15 cellular contexts compared by ENCODE assay signal in the genomic region with DNA sequence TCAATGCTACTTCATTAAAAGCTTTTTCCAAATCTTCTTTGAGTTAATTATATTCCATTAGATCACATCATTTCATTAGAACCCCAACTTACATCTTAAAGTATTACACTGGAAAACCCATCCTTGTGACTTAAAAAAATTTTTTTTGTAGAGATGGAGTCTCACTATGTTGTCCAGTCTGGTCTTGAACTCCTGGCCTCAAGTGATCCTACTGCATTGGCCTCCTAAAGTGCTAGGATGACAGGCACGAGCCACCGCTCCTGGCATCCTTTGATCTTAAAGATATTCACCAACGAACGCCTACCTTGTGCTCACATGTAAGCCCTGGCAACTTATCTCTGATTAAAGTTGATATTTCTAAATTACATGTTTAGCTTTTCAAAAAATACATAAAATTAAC. TPM values are rescaled to one million over a fixed set of nuclear protein-coding genes. Genes with fewer than 3 reads are reported as not detected.
DNase-seq lines count a peak whose midpoint lies in the region; ATAC-seq and TF ChIP-seq lines count a peak whose summit lies in the region.
"Had no signal": no experiment of that assay in that cellular context is flagged by ENCODE, and none has a peak within 500 bp of the region (broad histone marks: within the 10 kb centered on the region; RNA-seq: fewer than 3 reads in every experiment).

No MANE protein-coding gene starts in this region.

- H3K36me3 Mint-ChIP-seq in endothelial cell (ENCODE audit: low read depth, unreplicated experiment) = peaks cover 8% of the 10 kb centered on the region
- H3K36me3 Mint-ChIP-seq in CD4-positive, alpha-beta memory T cell = peaks cover 9 to 26% of the 10 kb centered on the region in 2 donors

- H2AK5ac ChIP-seq in trophoblast cell (ENCODE audit: low read length) = no peak overlapping the region

- no peak overlapping the region for H2BK12ac ChIP-seq in trophoblast cell (ENCODE audit: low read length)

- H3K27ac Mint-ChIP-seq in endothelial cell (ENCODE audit: unreplicated experiment) = peak overlapping the region; percentile 88
- no peak overlapping the region for H3K27ac Mint-ChIP-seq in CD4-positive, alpha-beta memory T cell

- H3K27me3 ChIP-seq in Loucy (ENCODE audit: insufficient read depth, low read length, poor library complexity, severe bottlenecking) (no peaks in the 10 kb centered on the region), trophoblast cell (ENCODE audit: insufficient read depth, low read length) (no peaks in the 10 kb centered on the region)
- no peaks in the 10 kb centered on the region for H3K27me3 ChIP-seq in CD4-positive, alpha-beta memory T cell (ENCODE audit: insufficient read depth, low read length)
- H3K27me3 ChIP-seq: BLaER1 treated with 17β-estradiol and CSF1 and Interleukin-3, amounts not matched to agents 10 nM and 100 nM had no signal

- CTCF ChIA-PET in HEK293 (lab: Yijun Ruan, JAX) = interaction anchor here (0.6 to 5.3 kb wide), 5 partner anchors 9 to 178 kb away, joined by 3 to 31 read pairs (median 3); no protein-coding TSS in a partner anchor
- CTCF ChIA-PET in CD4-positive, alpha-beta memory T cell (lab: Charles Lee; ENCODE audit: partially characterized antibody) = interaction anchor here (3.1 kb wide), 1 partner anchor 30 kb away, joined by 13 read pairs; no protein-coding TSS in a partner anchor

- no peak overlapping the region for H2BK120ac ChIP-seq in trophoblast cell (ENCODE audit: insufficient read depth, low read length, poor library complexity)

- H3K36me3 ChIP-seq in HEK293 (ENCODE audit: control insufficient read depth in 2 of 2, insufficient read depth in 1 of 2, low read length in 2 of 2) (peaks cover 4 to 11% of the 10 kb centered on the region in 2 experiments), Loucy (ENCODE audit: insufficient read depth, low read length) (peaks cover 16% of the 10 kb centered on the region), trophoblast cell (ENCODE audit: control insufficient read depth in 1 of 2, insufficient read depth in 2 of 2, low read length in 2 of 2) (peaks cover 5 to 6% of the 10 kb centered on the region in 2 experiments)
- peaks cover 7% of the 10 kb centered on the region for H3K36me3 ChIP-seq in CD4-positive, alpha-beta memory T cell (ENCODE audit: insufficient read depth, low read length)

- H3K4me3 ChIP-seq in HEK293 (ENCODE audit: low read depth, low read length) = no peak overlapping the region
- H3K4me3 ChIP-seq in Loucy (ENCODE audit: low read length, poor library complexity, severe bottlenecking) = peak overlapping the region; percentile 46
- H3K4me3 ChIP-seq in trophoblast cell (ENCODE audit: low read depth, low read length) = no peak overlapping the region
- no peak overlapping the region for H3K4me3 ChIP-seq in CD4-positive, alpha-beta memory T cell (ENCODE audit: low read length in 2 of 2)
- H3K4me3 ChIP-seq: BLaER1 treated with 17β-estradiol and CSF1 and Interleukin-3, amounts not matched to agents 10 nM and 100 nM; GM12878; HAP-1 had no signal

- no peak overlapping the region for H2AFZ ChIP-seq in Loucy (ENCODE audit: low read length)
- no peak overlapping the region for H2AFZ ChIP-seq in trophoblast cell (ENCODE audit: insufficient read depth, low read length, poor library complexity)

- H3K27ac ChIP-seq in HEK293 (ENCODE audit: extremely low read depth, low read depth, low read length) (no peak overlapping the region), trophoblast cell (ENCODE audit: low read depth, low read length) (no peak overlapping the region)
- H3K27ac ChIP-seq in CD4-positive, alpha-beta memory T cell (ENCODE audit: low read depth, low read length) = no peak overlapping the region
- H3K27ac ChIP-seq: BLaER1 treated with 17β-estradiol and CSF1 and Interleukin-3, amounts not matched to agents 10 nM and 100 nM had no signal

- H4K8ac ChIP-seq in trophoblast cell (ENCODE audit: low read depth, low read length) = no peak overlapping the region

- H2BK5ac ChIP-seq in trophoblast cell (ENCODE audit: low read depth, low read length, poor library complexity) = no peak overlapping the region

- peak overlapping the region; percentile 62 for H3K4me3 Mint-ChIP-seq in endothelial cell (ENCODE audit: unreplicated experiment)
- H3K4me3 Mint-ChIP-seq in CD4-positive, alpha-beta memory T cell = no peak overlapping the region
- H3K4me3 Mint-ChIP-seq: CD4-positive, CD25-positive, alpha-beta regulatory T cell had no signal

- H3K79me2 ChIP-seq in Loucy (ENCODE audit: insufficient read depth, low read length) (peaks cover 94% of the 10 kb centered on the region), trophoblast cell (ENCODE audit: control insufficient read depth, insufficient read depth, low read length, poor library complexity) (peaks cover 21% of the 10 kb centered on the region)

- no peaks in the 10 kb centered on the region for H3K9me3 ChIP-seq in HEK293 (ENCODE audit: control insufficient read depth, insufficient read depth, low read depth, low read length)
- no peaks in the 10 kb centered on the region for H3K9me3 ChIP-seq in Loucy (ENCODE audit: insufficient read depth, low read depth, low read length)
- no peaks in the 10 kb centered on the region for H3K9me3 ChIP-seq in trophoblast cell (ENCODE audit: insufficient read depth, low read depth, low read length)
- H3K9me3 ChIP-seq in CD4-positive, alpha-beta memory T cell (ENCODE audit: control insufficient read depth in 1 of 2, low read length in 2 of 2) = no peaks in the 10 kb centered on the region
- H3K9me3 ChIP-seq: HAP-1 had no signal

- no peak overlapping the region for H3K18ac ChIP-seq in trophoblast cell (ENCODE audit: low read length)

- no peaks in the 10 kb centered on the region for H3K9me2 ChIP-seq in Loucy (replicated peaks; ENCODE audit: low read depth, low read length)

- TF ChIP-seq CTCF in HEK293 (tag by site-specific recombination; IDR thresholded peaks at IDR 0.05) (no peak), Loucy (conservative IDR thresholded peaks at IDR 0.05; ENCODE audit: low read length) (no peak), endothelial cell (IDR thresholded peaks at IDR 0.05; ENCODE audit: unreplicated experiment) (no peak)

- no peak for DNase-seq in endothelial cell (ENCODE audit: low spot score)
- no peak for DNase-seq in trophoblast cell
- DNase-seq in NCI-H748 (lab: John Stamatoyannopoulos, UW; ENCODE audit: unreplicated experiment) = no peak
- no peak for DNase-seq in CD4-positive, alpha-beta memory T cell
- DNase-seq: ACHN; CD4-positive, CD25-positive, alpha-beta regulatory T cell; DMS79 had no signal

- peaks cover 81% of the 10 kb centered on the region for H4K20me1 ChIP-seq in Loucy (ENCODE audit: insufficient read depth, low read length, poor library complexity, severe bottlenecking)

- no peak overlapping the region for H4K12ac ChIP-seq in trophoblast cell (ENCODE audit: low read depth, low read length)

- H3K9me3 Mint-ChIP-seq in endothelial cell (ENCODE audit: unreplicated experiment) = no peaks in the 10 kb centered on the region
- no peaks in the 10 kb centered on the region for H3K9me3 Mint-ChIP-seq in CD4-positive, alpha-beta memory T cell
- H3K9me3 Mint-ChIP-seq: CD4-positive, CD25-positive, alpha-beta regulatory T cell had no signal

- H3K4me1 ChIP-seq in HEK293 (ENCODE audit: control insufficient read depth, insufficient read depth, low read length) = peaks cover 22% of the 10 kb centered on the region
- peaks cover 47% of the 10 kb centered on the region for H3K4me1 ChIP-seq in Loucy (ENCODE audit: insufficient read depth, low read length, poor library complexity, severe bottlenecking)
- peaks cover 8% of the 10 kb centered on the region in 2 experiments for H3K4me1 ChIP-seq in trophoblast cell (ENCODE audit: control insufficient read depth in 1 of 2, insufficient read depth in 2 of 2, low read length in 2 of 2)
- peaks cover 21% of the 10 kb centered on the region for H3K4me1 ChIP-seq in CD4-positive, alpha-beta memory T cell (ENCODE audit: insufficient read depth, low read length)

- no peak overlapping the region for H3K14ac ChIP-seq in trophoblast cell (ENCODE audit: low read length)

- no peaks in the 10 kb centered on the region for H3K27me3 Mint-ChIP-seq in endothelial cell (ENCODE audit: unreplicated experiment)
- H3K27me3 Mint-ChIP-seq in CD4-positive, alpha-beta memory T cell = no peaks in the 10 kb centered on the region
- H3K27me3 Mint-ChIP-seq: CD4-positive, CD25-positive, alpha-beta regulatory T cell had no signal

- no peaks in the 10 kb centered on the region for H3F3A ChIP-seq in Loucy (ENCODE audit: low read depth)

- H3K4me2 ChIP-seq in Loucy (ENCODE audit: low read depth, low read length, poor library complexity, severe bottlenecking) (peak overlapping the region; percentile 45), trophoblast cell (ENCODE audit: low read length) (no peak overlapping the region)

- POLR2A ChIA-PET in HEK293 (lab: Yijun Ruan, JAX) = no interaction called here
- POLR2A ChIA-PET in CD4-positive, alpha-beta memory T cell (lab: Charles Lee; ENCODE audit: partially characterized antibody) = no interaction called here

- intact Hi-C loops in CD4-positive, alpha-beta memory T cell (cut with micrococcal nuclease) = no loop called here

- WGBS in trophoblast cell (ENCODE audit: extremely low coverage, insufficient coverage, insufficient read length) = no CpG with 5 or more reads among the region's 4 CpGs

- H3K4me1 Mint-ChIP-seq in endothelial cell (ENCODE audit: unreplicated experiment) = peaks cover 53% of the 10 kb centered on the region
- H3K4me1 Mint-ChIP-seq in CD4-positive, alpha-beta memory T cell = peaks cover 22 to 39% (median 33%) of the 10 kb centered on the region in 4 donors

- H3K23ac ChIP-seq in trophoblast cell (ENCODE audit: low read length) = no peak overlapping the region

- peak overlapping the region; percentile 95 for H3K4ac ChIP-seq in trophoblast cell (ENCODE audit: low read depth, low read length)

- H4K91ac ChIP-seq in trophoblast cell (ENCODE audit: low read depth, low read length) = no peak overlapping the region

- no peak overlapping the region for H3K9ac ChIP-seq in Loucy (ENCODE audit: low read depth, low read length, poor library complexity, severe bottlenecking)
- no peak overlapping the region for H3K9ac ChIP-seq in trophoblast cell (ENCODE audit: low read length)

- ATAC-seq in HG03571 (IDR thresholded peaks at IDR 0.05; ENCODE audit: unreplicated experiment) = no peak
- ATAC-seq in GM18498 (IDR thresholded peaks at IDR 0.05; ENCODE audit: unreplicated experiment) = no peak
- ATAC-seq: GM12878 had no signal

- peaks cover 2% of the 10 kb centered on the region for H3K79me1 ChIP-seq in trophoblast cell (ENCODE audit: low read length)

RNA-seq across cellular contexts. Expression of gene LAPTM4A, which starts 6.7 kb away (rescaled TPM):
- total RNA-seq in endothelial cell (ENCODE audit: unreplicated experiment) = 264 TPM
- polyA plus RNA-seq in trophoblast cell (2013) = 756 and 800 TPM in 2 replicates
- total RNA-seq in CD4-positive, alpha-beta memory T cell = 10 to 100 TPM; 47.4 to 50.8 TPM
- polyA plus RNA-seq in CD4-positive, alpha-beta memory T cell = 100 to 1,000 TPM; 101 to 150 TPM

RNA-seq across cellular contexts. Expression of gene MATN3, which starts 32.3 kb away (rescaled TPM):
- 8.9 TPM for total RNA-seq in endothelial cell (ENCODE audit: unreplicated experiment)
- 58.1 and 60.8 TPM in 2 replicates for polyA plus RNA-seq in trophoblast cell (2013)
- total RNA-seq in CD4-positive, alpha-beta memory T cell = not detected
- polyA plus RNA-seq in CD4-positive, alpha-beta memory T cell = not detected
- total RNA-seq: CD4-positive, CD25-positive, alpha-beta regulatory T cell; G401; GM12878 had no signal
- polyA plus RNA-seq: CD4-positive, CD25-positive, alpha-beta regulatory T cell had no signal

RNA-seq across cellular contexts. Expression of gene WDR35, which starts 54.9 kb away (rescaled TPM):
- total RNA-seq in endothelial cell (ENCODE audit: unreplicated experiment) = 10.3 TPM
- 1.3 and 1.5 TPM in 2 replicates for polyA plus RNA-seq in trophoblast cell (2013)
- 1 to 10 TPM; 5.5 to 5.7 TPM for total RNA-seq in CD4-positive, alpha-beta memory T cell
- polyA plus RNA-seq in CD4-positive, alpha-beta memory T cell = 1 to 10 TPM; 2.3 to 2.5 TPM
